ENCODE assay signal across 13 cellular contexts in the genomic region with DNA sequence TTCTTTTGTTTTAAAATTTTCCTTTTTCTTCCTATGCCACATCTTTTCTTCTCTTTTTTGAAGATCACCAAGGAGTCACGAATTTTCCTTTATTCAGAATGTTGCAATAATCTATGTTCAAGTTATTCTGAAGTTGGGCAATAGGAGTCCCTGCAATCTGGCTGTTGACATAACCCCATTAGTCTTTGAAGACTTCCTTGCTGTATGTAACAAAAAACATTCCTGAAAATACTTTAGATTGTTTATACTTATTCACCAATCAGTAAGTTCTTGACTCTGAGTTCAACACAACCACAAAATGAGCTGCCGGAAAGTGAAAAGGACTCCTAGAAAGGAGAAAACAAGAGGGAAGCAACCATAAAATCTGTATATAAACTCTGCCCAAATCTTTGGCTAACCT.
DNase-seq lines count a peak whose midpoint lies in the region; ATAC-seq, FAIRE-seq and TF ChIP-seq lines count a peak whose summit lies in the region.
"Had no signal": no experiment of that assay in that cellular context is flagged by ENCODE, and none has a peak within 500 bp of the region (broad histone marks: within the 10 kb centered on the region; RNA-seq: fewer than 3 reads in every experiment).

No MANE protein-coding gene starts in this region.

- H3K27me3 ChIP-seq in ACC112 (ENCODE audit: insufficient read depth, low read length) (no peaks in the 10 kb centered on the region), hepatocyte (no peaks in the 10 kb centered on the region)

- H3K79me2 ChIP-seq in ACC112 (ENCODE audit: control insufficient read depth, insufficient read depth, low read length, unreplicated experiment): no peaks in the 10 kb centered on the region
- H3K79me2 ChIP-seq in hepatocyte: no peaks in the 10 kb centered on the region

- DNase-seq in HFF-Myc (ENCODE audit: extremely low read depth, low read depth): peak; percentile 15
- no peak for DNase-seq in hepatocyte (ENCODE audit: low spot score)
- DNase-seq in NCI-H1105 (lab: John Stamatoyannopoulos, UW): no peak
- no peak for DNase-seq in D721Med (ENCODE audit: insufficient read length, low spot score)
- DNase-seq: NCI-H2227 treated with DMSO at 0.1 percent for 48 hours, right cardiac atrium had no signal

- H3K27ac ChIP-seq in ACC112 (ENCODE audit: low read depth, low read length) (peak overlapping the region; percentile 54), hepatocyte (no peak overlapping the region)
- H3K27ac ChIP-seq: thoracic aorta had no signal

- 59% methylated on average over 2 of the region's 2 CpGs for WGBS in hepatocyte (ENCODE audit: low lambda C conversion rate, missing lambda C conversion rate)

- H3K36me3 ChIP-seq in ACC112 (ENCODE audit: insufficient read depth, low read length) (no peaks in the 10 kb centered on the region), hepatocyte (replicated peaks; ENCODE audit: insufficient read depth, low read depth) (no peaks in the 10 kb centered on the region)
- H3K36me3 ChIP-seq: thoracic aorta had no signal

- H3K9me3 ChIP-seq in hepatocyte (ENCODE audit: low read depth): no peaks in the 10 kb centered on the region
- H3K9me3 ChIP-seq: thoracic aorta had no signal

- ATAC-seq in GM21717 (IDR thresholded peaks at IDR 0.05; ENCODE audit: unreplicated experiment) (no peak), GM18519 (IDR thresholded peaks at IDR 0.05; ENCODE audit: low FRiP score, unreplicated experiment) (no peak)
- ATAC-seq: right cardiac atrium had no signal

- no peaks in the 10 kb centered on the region for H4K20me1 ChIP-seq in hepatocyte (ENCODE audit: insufficient read depth, poor library complexity, severe bottlenecking)

- no peaks in the 10 kb centered on the region for H3K9me2 ChIP-seq in hepatocyte (replicated peaks; ENCODE audit: insufficient read depth)

- TF ChIP-seq CTCF in HFF-Myc (IDR thresholded peaks at IDR 0.05; ENCODE audit: low read depth, low read length, missing control alignments) (no peak), hepatocyte (IDR thresholded peaks at IDR 0.05; ENCODE audit: poor library complexity) (no peak), D721Med (IDR thresholded peaks at IDR 0.05; ENCODE audit: insufficient read depth, missing control alignments) (no peak)

- FAIRE-seq in TTC549 (lab: Jason Lieb, UNC): peak; percentile 7
- FAIRE-seq in D721Med (lab: Jason Lieb, UNC): no peak
- FAIRE-seq: endometrium, RCC 7860 had no signal

- H2AFZ ChIP-seq in ACC112 (ENCODE audit: low read length, unreplicated experiment) (peak overlapping the region; percentile 27), hepatocyte (no peak overlapping the region)

- H3K4me2 ChIP-seq in hepatocyte: peak overlapping the region; percentile 1

- H3K4me3 ChIP-seq in ACC112 (ENCODE audit: low read depth, low read length) (0 out of 2 replicates have a peak overlapping the region, but pooled peaks have one; percentile 16), HFF-Myc (replicated peaks; ENCODE audit: low read depth, low read length) (no peak overlapping the region), hepatocyte (no peak overlapping the region)
- H3K4me3 ChIP-seq: thoracic aorta had no signal

- H3K4me1 ChIP-seq in ACC112 (ENCODE audit: control insufficient read depth, insufficient read depth, low read length, unreplicated experiment): peaks cover 21% of the 10 kb centered on the region
- H3K4me1 ChIP-seq in hepatocyte (ENCODE audit: insufficient read depth): no peaks in the 10 kb centered on the region
